8 cellular contexts compared by ENCODE assay signal in genomic region chr22:23894710-23895598, GRCh38. TPM values are rescaled to one million over a fixed set of nuclear protein-coding genes. Genes with fewer than 3 reads are reported as not detected.
DNase-seq lines count a peak whose midpoint lies in the region; ATAC-seq and TF ChIP-seq lines count a peak whose summit lies in the region.

No MANE protein-coding gene starts in this region.

- TSS peak; percentile 100 for BruUV-seq in Panc1 (replicated peaks; lab: Mats Ljungman, UMichigan)

- peaks cover 21% of the 10 kb centered on the region for H3K4me1 ChIP-seq in Panc1 (ENCODE audit: control insufficient read depth, insufficient read depth, low read length)

- peak; percentile 23 for ATAC-seq in GM19452 (IDR thresholded peaks at IDR 0.05; ENCODE audit: unreplicated experiment)
- ATAC-seq in Panc1: peak; percentile 66
- peak; percentile 53 to 67 for ATAC-seq in natural killer cell treated with Interleukin-12 subunit alpha and Interleukin-12 subunit beta and Interleukin-15 and Interleukin-18, amount 100 ng/mL, for 72 hours

- H3K4me1 Mint-ChIP-seq in natural killer cell treated with Interleukin-12 subunit alpha and Interleukin-12 subunit beta and Interleukin-15 and Interleukin-18, amount 100 ng/mL, for 72 hours (ENCODE audit: low read depth in 2 of 2): peaks cover 18 to 27% of the 10 kb centered on the region in 2 donors

- peak in 9 of 14 donors; percentile 40 to 77 (median 61) for DNase-seq in C1 segment of cervical spinal cord (lab: John Stamatoyannopoulos, UW)
- peak; percentile 67 for DNase-seq in HuH-7 (ENCODE audit: low spot score)
- DNase-seq in Panc1 (ENCODE audit: low read depth, low spot score): peak; percentile 28
- peak; percentile 30 to 56 for DNase-seq in activated T-helper 1 cell treated with anti-CD3 and anti-CD28 coated beads, Interleukin-2, amount 50 U/mL, for 16 hours (ENCODE audit: low read depth in 1 of 2, low spot score in 1 of 2)
- DNase-seq in fibroblast of mammary gland (ENCODE audit: low read depth): peak; percentile 69
- peak; percentile 71 for DNase-seq in natural killer cell treated with Interleukin-12 subunit alpha and Interleukin-12 subunit beta and Interleukin-15 and Interleukin-18, amount 100 ng/mL, for 72 hours (ENCODE audit: low spot score)
- DNase-seq in stimulated activated naive CD4-positive, alpha-beta T cell treated with Interleukin-2 at 50 U/mL for 16 hours (lab: John Stamatoyannopoulos, UW): peak; percentile 64

- no peaks in the 10 kb centered on the region for H3K27me3 ChIP-seq in Panc1 (ENCODE audit: control insufficient read depth, insufficient read depth, low read length)

- peak overlapping the region; percentile 93 for H3K27ac ChIP-seq in Panc1 (ENCODE audit: low read length)

- H3K36me3 Mint-ChIP-seq in natural killer cell treated with Interleukin-12 subunit alpha and Interleukin-12 subunit beta and Interleukin-15 and Interleukin-18, amount 100 ng/mL, for 72 hours: peaks cover 7% of the 10 kb centered on the region

- POLR2A ChIA-PET in Panc1 (lab: Charles Lee): interaction anchor here (0.6 to 1.2 kb wide), 2 partner anchors 23 to 45 kb away, joined by 3 to 4 read pairs; no protein-coding TSS in a partner anchor

- intact Hi-C loops in Panc1 (cut with micrococcal nuclease; ENCODE audit: unreplicated experiment): no loop called here

- CTCF ChIA-PET in Panc1 (lab: Charles Lee): interaction anchor here (0.7 to 1.3 kb wide), 4 partner anchors 19 to 76 kb away, joined by 3 to 7 read pairs (median 3); partner anchors contain the start of gene SLC2A11

- H3K4me3 ChIP-seq in Panc1 (ENCODE audit: low read depth in 2 of 2, low read length in 2 of 2) (peak overlapping the region; percentile 72 to 74), fibroblast of mammary gland (ENCODE audit: control insufficient read depth, low read depth, low read length) (peak overlapping the region; percentile 77)

- no peaks in the 10 kb centered on the region for H3K9me3 ChIP-seq in Panc1 (ENCODE audit: control insufficient read depth, insufficient read depth, low read depth, low read length)

- H3K27me3 Mint-ChIP-seq in natural killer cell treated with Interleukin-12 subunit alpha and Interleukin-12 subunit beta and Interleukin-15 and Interleukin-18, amount 100 ng/mL, for 72 hours: no peaks in the 10 kb centered on the region

- peaks cover 6% of the 10 kb centered on the region; the same call in 1 of the 2 replicates for H3K36me3 ChIP-seq in Panc1 (ENCODE audit: control insufficient read depth, insufficient read depth, low read length)

- TF ChIP-seq CTCF in Panc1 (IDR thresholded peaks at IDR 0.05) (peak; percentile 36; the same call in 1 of the 2 replicates), fibroblast of mammary gland (conservative IDR thresholded peaks at IDR 0.05; ENCODE audit: control insufficient read depth, insufficient read depth, low read depth, low read length) (peak; percentile 13)

- peak overlapping the region; percentile 92 to 97 for H3K27ac Mint-ChIP-seq in natural killer cell treated with Interleukin-12 subunit alpha and Interleukin-12 subunit beta and Interleukin-15 and Interleukin-18, amount 100 ng/mL, for 72 hours

- no peaks in the 10 kb centered on the region for H3K9me3 Mint-ChIP-seq in natural killer cell treated with Interleukin-12 subunit alpha and Interleukin-12 subunit beta and Interleukin-15 and Interleukin-18, amount 100 ng/mL, for 72 hours

- in situ Hi-C loops in Panc1 (cut with HindIII; ENCODE audit: low pct_unique_long_range_greater_than_20kb, low sequenced_read_pairs): no loop called here

- peak overlapping the region; percentile 84 for H3K4me3 Mint-ChIP-seq in natural killer cell treated with Interleukin-12 subunit alpha and Interleukin-12 subunit beta and Interleukin-15 and Interleukin-18, amount 100 ng/mL, for 72 hours

RNA-seq across cellular contexts. Expression of gene MIF, which starts 0.8 kb away (rescaled TPM):
- 936 TPM for total RNA-seq in Panc1 (2021; ENCODE audit: unreplicated experiment)
- polyA plus RNA-seq in Panc1 (2012; ENCODE audit: insufficient read length): 2,024 TPM
- total RNA-seq in natural killer cell treated with Interleukin-12 subunit alpha and Interleukin-12 subunit beta and Interleukin-15 and Interleukin-18, amount 100 ng/mL, for 72 hours: 100 to 1,000 TPM; 495 to 579 TPM

RNA-seq across cellular contexts. Expression of gene SLC2A11, which starts 37.3 kb away (rescaled TPM):
- 33.8 TPM for total RNA-seq in Panc1 (2021; ENCODE audit: unreplicated experiment)
- polyA plus RNA-seq in Panc1 (2012; ENCODE audit: insufficient read length): 41.6 TPM
- total RNA-seq in natural killer cell treated with Interleukin-12 subunit alpha and Interleukin-12 subunit beta and Interleukin-15 and Interleukin-18, amount 100 ng/mL, for 72 hours: 10 to 100 TPM in 1 of 2 donors, 1 to 10 TPM in 1; 6.8 to 12.5 TPM

RNA-seq across cellular contexts. Expression of gene DERL3, which starts 56.1 kb away (rescaled TPM):
- 1.0 TPM for total RNA-seq in Panc1 (2021; ENCODE audit: unreplicated experiment)
- 0.73 TPM for polyA plus RNA-seq in Panc1 (2012; ENCODE audit: insufficient read length)
- total RNA-seq in natural killer cell treated with Interleukin-12 subunit alpha and Interleukin-12 subunit beta and Interleukin-15 and Interleukin-18, amount 100 ng/mL, for 72 hours: 10 to 100 TPM in 1 of 2 donors, 1 to 10 TPM in 1; 4.7 to 14.3 TPM

Comparison
In these comparisons a context has a peak if more than half of its experiments do, and no peak if none do; other contexts are left out.
1. Peak in every context shown above with its lines: DNase-seq, ATAC-seq, H3K4me3 ChIP-seq and H3K27ac ChIP-seq.